ENCODE assay signal across 10 cellular contexts in the genomic region with DNA sequence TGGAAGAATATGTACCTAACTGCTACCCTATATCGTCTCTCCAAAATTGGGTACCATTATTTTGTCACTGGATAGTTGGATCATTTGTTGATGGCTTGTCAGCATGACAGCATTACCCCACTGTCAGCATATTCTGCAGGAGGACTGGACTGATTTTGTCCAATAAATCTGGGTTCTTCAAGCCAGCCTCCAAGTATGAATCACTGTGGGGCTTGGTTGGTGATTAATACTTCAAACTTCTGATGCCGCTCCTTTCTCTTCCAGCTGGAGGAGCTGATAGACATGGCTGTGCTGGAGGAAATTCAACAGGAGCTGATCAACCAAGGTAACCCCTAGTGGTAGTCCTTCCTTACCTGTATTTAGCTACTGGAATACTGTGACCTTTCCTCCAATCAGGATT. TPM values are rescaled to one million over a fixed set of nuclear protein-coding genes. Genes with fewer than 3 reads are reported as not detected.
A peak's percentile ranks its signal among the peaks of the same experiment; 100 is the strongest.
DNase-seq lines count a peak whose midpoint lies in the region; FAIRE-seq and TF ChIP-seq lines count a peak whose summit lies in the region.
"Had no signal": no experiment of that assay in that cellular context is flagged by ENCODE, and none has a peak within 500 bp of the region (broad histone marks: within the 10 kb centered on the region; RNA-seq: fewer than 3 reads in every experiment).

No MANE protein-coding gene starts in this region.

- H4K20me1 ChIP-seq in PC-9 (ENCODE audit: insufficient read depth) (no peaks in the 10 kb centered on the region), endothelial cell of umbilical vein (replicated peaks; ENCODE audit: control insufficient read depth, extremely low read depth, insufficient read depth, low read length) (no peaks in the 10 kb centered on the region), neural progenitor cell (ENCODE audit: low read depth) (peaks cover 1% of the 10 kb centered on the region)

- H2AFZ ChIP-seq in PC-9 (no peak overlapping the region), endothelial cell of umbilical vein (ENCODE audit: low read depth, low read length) (no peak overlapping the region), neural progenitor cell (replicated peaks) (no peak overlapping the region)

- no peak overlapping the region for H3K9ac ChIP-seq in endothelial cell of umbilical vein (replicated peaks; ENCODE audit: extremely low read depth, insufficient read depth, low read length)
- H3K9ac ChIP-seq in neural progenitor cell: no peak overlapping the region

- peaks cover 38% of the 10 kb centered on the region for H3F3A ChIP-seq in PC-9 (ENCODE audit: insufficient read depth, low read depth)
- H3F3A ChIP-seq in neural progenitor cell (ENCODE audit: low read depth): peaks cover under 1% of the 10 kb centered on the region

- H3K9me1 ChIP-seq in endothelial cell of umbilical vein (replicated peaks; ENCODE audit: control insufficient read depth, extremely low read depth, insufficient read depth, low read length): no peaks in the 10 kb centered on the region

- no peak for TF ChIP-seq POLR2A in endothelial cell of umbilical vein (IDR thresholded peaks at IDR 0.05; ENCODE audit: low read depth, low read length)

- H3K9me2 ChIP-seq in PC-9 (ENCODE audit: insufficient read depth): no peaks in the 10 kb centered on the region

- no peak for TF ChIP-seq CTCF in PC-9 (conservative IDR thresholded peaks at IDR 0.05)
- no peak for TF ChIP-seq CTCF in endothelial cell of umbilical vein (IDR thresholded peaks at IDR 0.05; ENCODE audit: extremely low read depth in 1 of 2, insufficient read depth in 1 of 2, low read depth in 1 of 2, low read length in 2 of 2)
- no peak for TF ChIP-seq CTCF in neural progenitor cell (IDR thresholded peaks at IDR 0.05)
- TF ChIP-seq CTCF in GM13977 (IDR thresholded peaks at IDR 0.05; ENCODE audit: extremely low read depth, insufficient read depth, missing control alignments): no peak

- peak overlapping the region; percentile 31; the same call in 1 of the 2 replicates for H3K4me2 ChIP-seq in PC-9
- no peak overlapping the region for H3K4me2 ChIP-seq in endothelial cell of umbilical vein (ENCODE audit: insufficient read depth, low read length)
- H3K4me2 ChIP-seq in neural progenitor cell: no peak overlapping the region

- dilution Hi-C loops in endothelial cell of umbilical vein (cut with MboI; ENCODE audit: extremely low pct_ligation_motif_present, low sequenced_read_pairs): no loop called here

- H3K9me3 ChIP-seq in PC-9 (ENCODE audit: insufficient read depth, low read depth) (no peaks in the 10 kb centered on the region), endothelial cell of umbilical vein (replicated peaks; ENCODE audit: control insufficient read depth, insufficient read depth, low read length) (no peaks in the 10 kb centered on the region), neural progenitor cell (ENCODE audit: low read depth) (no peaks in the 10 kb centered on the region)
- H3K9me3 ChIP-seq: uterus had no signal

- BruUV-seq in PC-9 (replicated peaks; lab: Mats Ljungman, UMichigan) (no TSS peak), endothelial cell of umbilical vein (replicated peaks; lab: Mats Ljungman, UMichigan) (no TSS peak)

- H3K4me1 ChIP-seq in PC-9 (replicated peaks; ENCODE audit: insufficient read depth) (peaks cover 31% of the 10 kb centered on the region), endothelial cell of umbilical vein (ENCODE audit: control insufficient read depth, extremely low read depth, insufficient read depth, low read length) (peaks cover 13% of the 10 kb centered on the region), neural progenitor cell (peaks cover 7% of the 10 kb centered on the region)

- H3K36me3 Mint-ChIP-seq in neural progenitor cell: peaks cover 22% of the 10 kb centered on the region

- DNase-seq in GM03348 (ENCODE audit: low spot score) (peak; percentile 68), PC-9 (peak in 1 of 2 experiments; percentile 81), endothelial cell of umbilical vein (ENCODE audit: low read depth, low spot score) (no peak), neural progenitor cell (ENCODE audit: low spot score) (no peak), GM13977 (ENCODE audit: low spot score) (no peak)
- DNase-seq in central memory CD4-positive, alpha-beta T cell: no peak
- no peak for DNase-seq in activated CD4-positive, alpha-beta T cell treated with anti-CD3 and anti-CD28 coated beads for 48 hours
- DNase-seq: NCI-H2081 treated with DMSO at 0.1 percent for 48 hours, uterus had no signal

- CTCF ChIA-PET in PC-9 (lab: Charles Lee): interaction anchor here (0.8 kb wide), 1 partner anchor 17 kb away, joined by 5 read pairs; a partner anchor contains a TSS
- CTCF ChIA-PET in endothelial cell of umbilical vein (lab: Charles Lee): interaction anchor here (0.8 to 3.7 kb wide), 2 partner anchors 11 to 17 kb away, joined by 3 to 22 read pairs; a partner anchor contains a TSS

- H3K4me3 ChIP-seq in PC-9 (no peak overlapping the region), endothelial cell of umbilical vein (replicated peaks in 1 of 3; ENCODE audit: insufficient read depth in 1 of 3, low read depth in 1 of 3, low read length in 3 of 3) (no peak overlapping the region), neural progenitor cell (no peak overlapping the region)
- H3K4me3 ChIP-seq: uterus had no signal

- H3K27me3 ChIP-seq in PC-9 (ENCODE audit: insufficient read depth, low read depth) (no peaks in the 10 kb centered on the region), endothelial cell of umbilical vein (ENCODE audit: control insufficient read depth in 2 of 2, insufficient read depth in 2 of 2, low read length in 2 of 2) (no peaks in the 10 kb centered on the region), neural progenitor cell (no peaks in the 10 kb centered on the region)
- H3K27me3 ChIP-seq: uterus had no signal

- H3K36me3 ChIP-seq in PC-9 (ENCODE audit: low read depth) (peaks cover 55% of the 10 kb centered on the region), endothelial cell of umbilical vein (ENCODE audit: control insufficient read depth in 2 of 2, extremely low read depth in 1 of 2, insufficient read depth in 2 of 2, low read length in 2 of 2) (peaks cover 22% of the 10 kb centered on the region in 2 experiments), neural progenitor cell (no peaks in the 10 kb centered on the region)
- H3K36me3 ChIP-seq: uterus had no signal

- H3K27ac Mint-ChIP-seq in neural progenitor cell: no peak overlapping the region
- H3K27ac Mint-ChIP-seq: dendritic cell treated with granulocyte-macrophage colony-stimulating factor and Interleukin-4, amounts not matched to agents 40 ng/mL and 50 ng/mL, for 4 days had no signal

- in situ Hi-C loops in GM13977 (cut with MboI; ENCODE audit: low pct_unique_long_range_greater_than_20kb, low sequenced_read_pairs, unreplicated experiment): no loop called here

- no peaks in the 10 kb centered on the region for H3K9me3 Mint-ChIP-seq in neural progenitor cell
- H3K9me3 Mint-ChIP-seq: dendritic cell treated with granulocyte-macrophage colony-stimulating factor and Interleukin-4, amounts not matched to agents 40 ng/mL and 50 ng/mL, for 4 days had no signal

- intact Hi-C loops in PC-9 (cut with micrococcal nuclease; ENCODE audit: unreplicated experiment): loop anchor here (5.0 kb wide), 1 partner anchor 45 kb away; a partner anchor contains a TSS
- intact Hi-C loops in endothelial cell of umbilical vein (cut with micrococcal nuclease): no loop called here

- POLR2A ChIA-PET in PC-9 (lab: Charles Lee; ENCODE audit: unreplicated experiment) (interaction anchor here (0.6 to 0.7 kb wide), 2 partner anchors 230 to 1217 kb away, joined by 5 to 7 read pairs; no protein-coding TSS in a partner anchor), endothelial cell of umbilical vein (lab: Charles Lee) (no interaction called here)

- H3K79me2 ChIP-seq in PC-9 (ENCODE audit: low read depth) (peaks cover 43% of the 10 kb centered on the region), endothelial cell of umbilical vein (ENCODE audit: control insufficient read depth, insufficient read depth, low read length) (peaks cover 37% of the 10 kb centered on the region), neural progenitor cell (ENCODE audit: low read depth) (peaks cover 81% of the 10 kb centered on the region)

- H3K4me1 Mint-ChIP-seq in neural progenitor cell: peaks cover 20% of the 10 kb centered on the region

- peak overlapping the region; percentile 10 for H3K4me3 Mint-ChIP-seq in neural progenitor cell
- H3K4me3 Mint-ChIP-seq: dendritic cell treated with granulocyte-macrophage colony-stimulating factor and Interleukin-4, amounts not matched to agents 40 ng/mL and 50 ng/mL, for 4 days had no signal

- H3K27me3 Mint-ChIP-seq in neural progenitor cell (ENCODE audit: insufficient read depth, low read depth): peaks cover 9% of the 10 kb centered on the region
- H3K27me3 Mint-ChIP-seq: dendritic cell treated with granulocyte-macrophage colony-stimulating factor and Interleukin-4, amounts not matched to agents 40 ng/mL and 50 ng/mL, for 4 days had no signal

- no peak for FAIRE-seq in endothelial cell of umbilical vein (lab: Jason Lieb, UNC)

- H3K27ac ChIP-seq in PC-9 (no peak overlapping the region), endothelial cell of umbilical vein (ENCODE audit: insufficient read depth, low read depth, low read length) (no peak overlapping the region), neural progenitor cell (no peak overlapping the region)
- H3K27ac ChIP-seq: uterus had no signal

RNA-seq across cellular contexts. Expression of a gene that starts 2.5 kb away (rescaled TPM):
- total RNA-seq in PC-9 (2021) (56.3 and 70.2 TPM in 2 replicates), endothelial cell of umbilical vein (55.9 and 56.5 TPM in 2 replicates), neural progenitor cell (ENCODE audit: low replicate concordance) (116 and 121 TPM in 2 replicates)
- polyA plus RNA-seq in endothelial cell of umbilical vein: 36.1 and 39.3 TPM in 2 replicates
- polyA plus RNA-seq in endothelial cell of umbilical vein (2011; cell fraction: cytosol; rRNA removed): 44.2 and 53.9 TPM in 2 replicates
- polyA plus RNA-seq in endothelial cell of umbilical vein (2011; cell fraction: nucleus; rRNA removed): 83.3 and 94.8 TPM in 2 replicates
- polyA plus RNA-seq in endothelial cell of umbilical vein (2012): 40.5 and 58.9 TPM in 2 replicates
- 37.0 and 40.8 TPM in 2 replicates for polyA minus RNA-seq in endothelial cell of umbilical vein
- polyA minus RNA-seq in endothelial cell of umbilical vein (2011; cell fraction: cytosol; rRNA and poly(A)+ RNA removed): 17.1 TPM
- 39.0 and 55.4 TPM in 2 replicates for polyA minus RNA-seq in endothelial cell of umbilical vein (2011; cell fraction: nucleus; rRNA and poly(A)+ RNA removed)

RNA-seq across cellular contexts. Expression of a gene that starts 3.0 kb away (rescaled TPM):
- total RNA-seq in PC-9 (2021) (88.6 and 93.1 TPM in 2 replicates), endothelial cell of umbilical vein (87.4 and 95.8 TPM in 2 replicates), neural progenitor cell (ENCODE audit: low replicate concordance) (117 and 135 TPM in 2 replicates)
- 50.9 and 52.5 TPM in 2 replicates for polyA plus RNA-seq in endothelial cell of umbilical vein
- polyA plus RNA-seq in endothelial cell of umbilical vein (2011; cell fraction: cytosol; rRNA removed): 82.1 and 85.3 TPM in 2 replicates
- 71.3 and 83.8 TPM in 2 replicates for polyA plus RNA-seq in endothelial cell of umbilical vein (2011; cell fraction: nucleus; rRNA removed)
- 58.0 and 90.2 TPM in 2 replicates for polyA plus RNA-seq in endothelial cell of umbilical vein (2012)
- polyA minus RNA-seq in endothelial cell of umbilical vein: 72.8 and 98.6 TPM in 2 replicates
- polyA minus RNA-seq in endothelial cell of umbilical vein (2011; cell fraction: cytosol; rRNA and poly(A)+ RNA removed): 90.5 TPM
- polyA minus RNA-seq in endothelial cell of umbilical vein (2011; cell fraction: nucleus; rRNA and poly(A)+ RNA removed): 64.0 and 71.0 TPM in 2 replicates

RNA-seq across cellular contexts. Expression of a gene that starts 16.4 kb away (rescaled TPM):
- total RNA-seq in PC-9 (2021) (206 and 230 TPM in 2 replicates), endothelial cell of umbilical vein (201 and 218 TPM in 2 replicates), neural progenitor cell (ENCODE audit: low replicate concordance) (204 and 254 TPM in 2 replicates)
- polyA plus RNA-seq in endothelial cell of umbilical vein: 110 and 144 TPM in 2 replicates
- polyA plus RNA-seq in endothelial cell of umbilical vein (2011; cell fraction: cytosol; rRNA removed): 170 and 194 TPM in 2 replicates
- 90.9 and 155 TPM in 2 replicates for polyA plus RNA-seq in endothelial cell of umbilical vein (2011; cell fraction: nucleus; rRNA removed)
- 238 and 364 TPM in 2 replicates for polyA plus RNA-seq in endothelial cell of umbilical vein (2012)
- polyA minus RNA-seq in endothelial cell of umbilical vein: 83.2 and 92.9 TPM in 2 replicates
- polyA minus RNA-seq in endothelial cell of umbilical vein (2011; cell fraction: cytosol; rRNA and poly(A)+ RNA removed): 250 TPM
- 20.0 and 29.6 TPM in 2 replicates for polyA minus RNA-seq in endothelial cell of umbilical vein (2011; cell fraction: nucleus; rRNA and poly(A)+ RNA removed)

RNA-seq across cellular contexts. Expression of a gene that starts 46.3 kb away (rescaled TPM):
- 25.4 and 28.1 TPM in 2 replicates for total RNA-seq in PC-9 (2021)
- 24.4 and 25.3 TPM in 2 replicates for total RNA-seq in endothelial cell of umbilical vein
- polyA plus RNA-seq in endothelial cell of umbilical vein: 14.2 and 16.8 TPM in 2 replicates
- 13.3 and 14.0 TPM in 2 replicates for polyA plus RNA-seq in endothelial cell of umbilical vein (2011; cell fraction: cytosol; rRNA removed)
- 27.3 and 29.6 TPM in 2 replicates for polyA plus RNA-seq in endothelial cell of umbilical vein (2011; cell fraction: nucleus; rRNA removed)
- 20.1 and 26.0 TPM in 2 replicates for polyA plus RNA-seq in endothelial cell of umbilical vein (2012)
- polyA minus RNA-seq in endothelial cell of umbilical vein: 32.7 and 34.3 TPM in 2 replicates
- polyA minus RNA-seq in endothelial cell of umbilical vein (2011; cell fraction: cytosol; rRNA and poly(A)+ RNA removed): 26.2 TPM
- 13.7 and 18.7 TPM in 2 replicates for polyA minus RNA-seq in endothelial cell of umbilical vein (2011; cell fraction: nucleus; rRNA and poly(A)+ RNA removed)
- total RNA-seq in neural progenitor cell (ENCODE audit: low replicate concordance): 15.0 and 19.0 TPM in 2 replicates
